ENCODE assay signal across 8 cellular contexts in genomic region chr11:67418476-67419281, GRCh38. TPM values are rescaled to one million over a fixed set of nuclear protein-coding genes. Genes with fewer than 3 reads are reported as not detected.
DNase-seq lines count a peak whose midpoint lies in the region; ATAC-seq and FAIRE-seq lines count a peak whose summit lies in the region.

No MANE protein-coding gene starts in this region.

- POLR2A ChIA-PET in activated CD8-positive, alpha-beta T cell treated with anti-CD3 and anti-CD28 coated beads, Interleukin-2, amount 10 ng/mL, durations not matched to agents 7 days and 5 days (lab: Charles Lee), result interaction anchor here (0.8 to 5.8 kb wide), 7 partner anchors 11 to 141 kb away, joined by 3 to 95 read pairs (median 3); partner anchors contain the start of genes PPP1CA, PTPRCAP, RAD9A and TBC1D10C

- ATAC-seq in activated CD8-positive, alpha-beta T cell treated with anti-CD3 and anti-CD28 coated beads, Interleukin-2, amount 10 ng/mL, durations not matched to agents 7 days and 5 days, result no peak
- no peak for ATAC-seq in HG03521 (IDR thresholded peaks at IDR 0.05; ENCODE audit: unreplicated experiment)

- no peaks in the 10 kb centered on the region for H3K27me3 Mint-ChIP-seq in activated CD8-positive, alpha-beta T cell treated with anti-CD3 and anti-CD28 coated beads, Interleukin-2, amount 10 ng/mL, durations not matched to agents 7 days and 5 days (ENCODE audit: low read depth)
- peaks cover 0 to 10% (median 1%) of the 10 kb centered on the region in 3 donors for H3K27me3 Mint-ChIP-seq in immature natural killer cell (ENCODE audit: low read depth in 3 of 3)

- H3K4me1 Mint-ChIP-seq in activated CD8-positive, alpha-beta T cell treated with anti-CD3 and anti-CD28 coated beads, Interleukin-2, amount 10 ng/mL, durations not matched to agents 7 days and 5 days (ENCODE audit: low read depth), result peaks cover 66% of the 10 kb centered on the region
- H3K4me1 Mint-ChIP-seq in immature natural killer cell, result peaks cover 63 to 66% of the 10 kb centered on the region in 2 donors

- H3K4me3 Mint-ChIP-seq in activated CD8-positive, alpha-beta T cell treated with anti-CD3 and anti-CD28 coated beads, Interleukin-2, amount 10 ng/mL, durations not matched to agents 7 days and 5 days, result peak overlapping the region; percentile 79
- peak overlapping the region; percentile 56 to 77 (median 74) for H3K4me3 Mint-ChIP-seq in immature natural killer cell

- peak; percentile 13 for FAIRE-seq in urothelium cell line (lab: Jason Lieb, UNC)

- DNase-seq in stimulated activated CD4-positive, alpha-beta T cell treated with anti-CD3 and anti-CD28 coated beads, Interleukin-4, amount 100 ng/mL, for 24 hours, result peak; percentile 30
- DNase-seq in stimulated activated CD4-positive, alpha-beta T cell treated with anti-CD3 and anti-CD28 coated beads, Interleukin-2, amount 100 ng/mL, for 48 hours, result no peak
- peak; percentile 53 for DNase-seq in activated CD8-positive, alpha-beta T cell treated with anti-CD3 and anti-CD28 coated beads, Interleukin-2, amount 10 ng/mL, durations not matched to agents 7 days and 5 days
- peak in 1 of 3 donors; percentile 50 for DNase-seq in immature natural killer cell
- no peak for DNase-seq in urothelium cell line (ENCODE audit: low spot score)
- no peak for DNase-seq in T1000 (lab: John Stamatoyannopoulos, UW)
- DNase-seq in NCI-H187 treated with DMSO at 0.1 percent for 48 hours (lab: John Stamatoyannopoulos, UW), result no peak

- CTCF ChIA-PET in activated CD8-positive, alpha-beta T cell treated with anti-CD3 and anti-CD28 coated beads, Interleukin-2, amount 10 ng/mL, durations not matched to agents 7 days and 5 days (lab: Charles Lee), result interaction anchor here (0.9 to 6.6 kb wide), 8 partner anchors 11 to 73 kb away, joined by 3 to 73 read pairs (median 3); partner anchors contain the start of genes CLCF1, PPP1CA, PTPRCAP and TBC1D10C

- H3K9me3 Mint-ChIP-seq in activated CD8-positive, alpha-beta T cell treated with anti-CD3 and anti-CD28 coated beads, Interleukin-2, amount 10 ng/mL, durations not matched to agents 7 days and 5 days (ENCODE audit: insufficient read depth), result no peaks in the 10 kb centered on the region
- no peaks in the 10 kb centered on the region for H3K9me3 Mint-ChIP-seq in immature natural killer cell

- H3K36me3 Mint-ChIP-seq in activated CD8-positive, alpha-beta T cell treated with anti-CD3 and anti-CD28 coated beads, Interleukin-2, amount 10 ng/mL, durations not matched to agents 7 days and 5 days (ENCODE audit: low read depth), result peaks cover 3% of the 10 kb centered on the region
- no peaks in the 10 kb centered on the region for H3K36me3 Mint-ChIP-seq in immature natural killer cell

- peak overlapping the region; percentile 87 for H3K27ac Mint-ChIP-seq in activated CD8-positive, alpha-beta T cell treated with anti-CD3 and anti-CD28 coated beads, Interleukin-2, amount 10 ng/mL, durations not matched to agents 7 days and 5 days
- peak overlapping the region; percentile 51 to 86 (median 81) for H3K27ac Mint-ChIP-seq in immature natural killer cell

RNA-seq across cellular contexts. Expression of gene CARNS1, which starts 3.2 kb away (rescaled TPM):
- 1 to 10 TPM; 4.8 to 4.9 TPM for total RNA-seq in activated CD8-positive, alpha-beta T cell treated with anti-CD3 and anti-CD28 coated beads, Interleukin-2, amount 10 ng/mL, durations not matched to agents 7 days and 5 days
- polyA plus RNA-seq in immature natural killer cell, result 1 to 10 TPM; 1.9 to 3.4 (median 2.7) TPM

RNA-seq across cellular contexts. Expression of gene RPS6KB2, which starts 9.6 kb away (rescaled TPM):
- 10 to 100 TPM; 64.0 to 66.9 TPM for total RNA-seq in activated CD8-positive, alpha-beta T cell treated with anti-CD3 and anti-CD28 coated beads, Interleukin-2, amount 10 ng/mL, durations not matched to agents 7 days and 5 days
- polyA plus RNA-seq in immature natural killer cell, result 10 to 100 TPM; 71.5 to 96.5 (median 74.9) TPM

RNA-seq across cellular contexts. Expression of gene TBC1D10C, which starts 14.8 kb away (rescaled TPM):
- 100 to 1,000 TPM; 345 to 352 TPM for total RNA-seq in activated CD8-positive, alpha-beta T cell treated with anti-CD3 and anti-CD28 coated beads, Interleukin-2, amount 10 ng/mL, durations not matched to agents 7 days and 5 days
- polyA plus RNA-seq in immature natural killer cell, result 100 to 1,000 TPM; 396 to 531 (median 451) TPM

RNA-seq across cellular contexts. Expression of gene PPP1CA, which starts 17.0 kb away (rescaled TPM):
- total RNA-seq in activated CD8-positive, alpha-beta T cell treated with anti-CD3 and anti-CD28 coated beads, Interleukin-2, amount 10 ng/mL, durations not matched to agents 7 days and 5 days, result 100 to 1,000 TPM; 429 to 434 TPM
- polyA plus RNA-seq in immature natural killer cell, result 1,000 to 10,000 TPM in 1 of 3 donors, 100 to 1,000 TPM in 2; 830 to 1,276 (median 950) TPM

RNA-seq across cellular contexts. Expression of gene PTPRCAP, which starts 18.8 kb away (rescaled TPM):
- total RNA-seq in activated CD8-positive, alpha-beta T cell treated with anti-CD3 and anti-CD28 coated beads, Interleukin-2, amount 10 ng/mL, durations not matched to agents 7 days and 5 days, result 100 to 1,000 TPM; 445 to 447 TPM
- 1,000 to 10,000 TPM; 1,315 to 1,354 (median 1,351) TPM for polyA plus RNA-seq in immature natural killer cell

Comparison
In these comparisons a context has a peak if more than half of its experiments do, and no peak if none do; other contexts are left out.
1. DNase-seq: peak in stimulated activated CD4-positive, alpha-beta T cell treated with anti-CD3 and anti-CD28 coated beads, Interleukin-4, amount 100 ng/mL, for 24 hours (single experiment) and activated CD8-positive, alpha-beta T cell treated with anti-CD3 and anti-CD28 coated beads, Interleukin-2, amount 10 ng/mL, durations not matched to agents 7 days and 5 days (single experiment); none in stimulated activated CD4-positive, alpha-beta T cell treated with anti-CD3 and anti-CD28 coated beads, Interleukin-2, amount 100 ng/mL, for 48 hours (0 of 2), urothelium cell line (single experiment), T1000 (single experiment) and NCI-H187 treated with DMSO at 0.1 percent for 48 hours (single experiment).